ENCODE assay signal across 1 cellular context in genomic region chr21:20330652-20331051, GRCh38.
TF ChIP-seq lines count a peak whose summit lies in the region.

No MANE protein-coding gene starts in this region.

TF ChIP-seq in HepG2, 621 proteins besides CTCF, POLR2A, EP300 and RAD21 (continued from another document):
- TF ChIP-seq ZHX1 (CRISPR knock-in tag; IDR thresholded peaks at IDR 0.05; ENCODE audit: low read depth), result no peak
TF ChIP-seq in HepG2: peak in this region for 0.
